In the genomic region with DNA sequence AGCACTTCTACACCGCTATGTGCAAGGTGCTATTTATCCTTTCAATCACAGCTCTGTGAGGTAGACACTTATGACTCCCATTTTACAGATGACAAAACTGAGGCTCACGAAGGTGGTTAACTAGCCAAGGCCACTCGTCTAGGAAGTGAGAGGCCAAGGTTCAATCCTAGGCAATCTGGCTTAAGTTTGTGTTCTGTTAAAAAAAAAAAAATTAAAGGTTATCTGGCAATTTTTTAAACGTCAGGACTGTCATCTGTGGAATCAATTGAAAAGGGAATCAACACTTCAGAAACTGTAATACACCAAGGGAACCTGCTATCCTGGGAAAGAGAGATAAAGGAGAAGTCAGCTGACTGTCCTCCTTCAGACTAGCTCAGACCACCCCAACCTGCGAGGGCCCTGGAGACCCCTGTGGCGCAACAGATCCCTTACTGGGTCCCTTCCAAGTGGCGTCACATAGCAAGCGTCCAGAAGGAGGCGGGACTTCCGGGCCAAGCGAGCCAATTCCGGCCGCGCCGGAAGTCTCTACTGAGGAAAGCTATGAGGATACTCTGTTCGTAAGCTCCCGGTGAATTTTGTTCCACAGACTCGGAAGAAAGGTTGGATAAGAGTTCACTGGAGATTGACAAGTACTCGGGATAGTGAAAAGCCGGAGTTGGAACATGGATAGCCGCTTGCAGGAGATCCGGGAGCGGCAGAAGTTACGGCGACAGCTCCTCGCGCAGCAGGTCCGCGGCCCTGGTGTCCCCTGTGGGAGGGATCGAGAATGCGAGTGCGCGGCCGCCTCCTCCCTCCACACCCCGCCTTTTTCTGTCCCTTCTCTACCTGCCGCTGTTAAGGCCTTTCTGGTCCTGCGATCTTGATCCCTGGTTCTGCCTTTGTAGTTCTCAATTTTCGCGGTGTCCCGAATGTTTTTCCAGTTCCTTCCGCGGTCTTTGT, we compare ENCODE assay signal across 8 cellular contexts. TPM values are rescaled to one million over a fixed set of nuclear protein-coding genes. Genes with fewer than 3 reads are reported as not detected.
DNase-seq lines count a peak whose midpoint lies in the region; ATAC-seq, FAIRE-seq and TF ChIP-seq lines count a peak whose summit lies in the region.

A gene (plus strand): TSS at position 520 of the 939 bp plus-strand sequence. CDS start 143 bp downstream, at position 663.

- DNase-seq in GM12892 (ENCODE audit: insufficient read length) (peak; percentile 58), NCI-H1436 (lab: John Stamatoyannopoulos, UW) (peak; percentile 89), amniotic stem cell (lab: John Stamatoyannopoulos, UW) (peak; percentile 84), left ventricle myocardium superior (peak; percentile 95), prostate gland (ENCODE audit: low spot score) (peak; percentile 89)

- H3K4me1 Mint-ChIP-seq in T-helper 1 cell treated with Interleukin-12 subunit alpha and Interleukin-12 subunit beta and Interleukin-4 antibody, amounts not matched to agents 30 μg/mL and 1 μg/mL, for 36 hours (ENCODE audit: low read depth) = peaks cover 22% of the 10 kb centered on the region

- TF ChIP-seq CTCF in prostate gland (IDR thresholded peaks at IDR 0.05) = peak in 2 of 4 experiments; percentile 42

- H3K36me3 Mint-ChIP-seq in T-helper 1 cell treated with Interleukin-12 subunit alpha and Interleukin-12 subunit beta and Interleukin-4 antibody, amounts not matched to agents 30 μg/mL and 1 μg/mL, for 36 hours (ENCODE audit: low read depth) = peaks cover 3% of the 10 kb centered on the region

- H3K27me3 Mint-ChIP-seq in T-helper 1 cell treated with Interleukin-12 subunit alpha and Interleukin-12 subunit beta and Interleukin-4 antibody, amounts not matched to agents 30 μg/mL and 1 μg/mL, for 36 hours (ENCODE audit: low read depth) = peaks cover 5% of the 10 kb centered on the region

- H3K27ac ChIP-seq in prostate gland (peak within 1 kb of the TSS; percentile 87 to 91), urinary bladder (ENCODE audit: low read depth) (peak within 1 kb of the TSS; percentile 72)

- H3K4me3 ChIP-seq in prostate gland = peak within 1 kb of the TSS; percentile 45 to 66
- peak within 1 kb of the TSS; percentile 53 for H3K4me3 ChIP-seq in urinary bladder (ENCODE audit: low read depth, low read length)

- H3K9me3 Mint-ChIP-seq in T-helper 1 cell treated with Interleukin-12 subunit alpha and Interleukin-12 subunit beta and Interleukin-4 antibody, amounts not matched to agents 30 μg/mL and 1 μg/mL, for 36 hours = no peaks in the 10 kb centered on the region

- H3K4me1 ChIP-seq in prostate gland (replicated peaks) = no peaks in the 10 kb centered on the region
- H3K4me1 ChIP-seq in urinary bladder (ENCODE audit: insufficient read depth) = no peaks in the 10 kb centered on the region

- H3K4me3 Mint-ChIP-seq in T-helper 1 cell treated with Interleukin-12 subunit alpha and Interleukin-12 subunit beta and Interleukin-4 antibody, amounts not matched to agents 30 μg/mL and 1 μg/mL, for 36 hours = peak within 1 kb of the TSS; percentile 97

- peak within 1 kb of the TSS; percentile 94 for H3K27ac Mint-ChIP-seq in T-helper 1 cell treated with Interleukin-12 subunit alpha and Interleukin-12 subunit beta and Interleukin-4 antibody, amounts not matched to agents 30 μg/mL and 1 μg/mL, for 36 hours

- ATAC-seq in HG02798 (IDR thresholded peaks at IDR 0.05; ENCODE audit: poor library complexity, unreplicated experiment) = peak; percentile 100
- peak; percentile 98 for ATAC-seq in left ventricle myocardium superior

- TF ChIP-seq POLR2A in GM12892 (IDR thresholded peaks at IDR 0.05; ENCODE audit: low read depth, low read length) (peak; percentile 87), prostate gland (IDR thresholded peaks at IDR 0.05) (peak; percentile 56)

- no peaks in the 10 kb centered on the region for H3K9me3 ChIP-seq in prostate gland

- H3K36me3 ChIP-seq in prostate gland = peaks cover 0 to 3% of the 10 kb centered on the region in 2 donors
- H3K36me3 ChIP-seq in urinary bladder (ENCODE audit: insufficient read depth) = no peaks in the 10 kb centered on the region

- H3K27me3 ChIP-seq in prostate gland (replicated peaks; ENCODE audit: insufficient read depth) = no peaks in the 10 kb centered on the region

- intact Hi-C loops in left ventricle myocardium superior (cut with micrococcal nuclease) (no loop called here), prostate gland (cut with DNase I) (no loop called here)

- peak; percentile 89 for FAIRE-seq in GM12892 (lab: Jason Lieb, UNC)

- 5% methylated on average over 42 of the region's 42 CpGs for WGBS in prostate gland
- 4% methylated on average over 42 of the region's 42 CpGs for WGBS in urinary bladder

RNA-seq across cellular contexts. Expression of the gene that starts here (rescaled TPM):
- polyA plus RNA-seq in GM12892 (2012; ENCODE audit: missing spikeins) = 23.4 TPM
- total RNA-seq in left ventricle myocardium superior = 31.5 TPM
- 10 to 100 TPM; 34.7 to 38.1 TPM for total RNA-seq in prostate gland
- 25.7 TPM for total RNA-seq in urinary bladder
- polyA plus RNA-seq in urinary bladder = 14.9 TPM

Comparison
In these comparisons a context has a peak if more than half of its experiments do, and no peak if none do; other contexts are left out.
1. Peak in every context shown above with its lines: DNase-seq, ATAC-seq, H3K4me3 ChIP-seq and H3K27ac ChIP-seq.